8 cellular contexts compared by ENCODE assay signal in genomic region chr6:79713701-79714322, GRCh38.
DNase-seq lines count a peak whose midpoint lies in the region; ATAC-seq, FAIRE-seq and TF ChIP-seq lines count a peak whose summit lies in the region.

No MANE protein-coding gene starts in this region.

- H3K27me3 ChIP-seq in NT2/D1 (ENCODE audit: insufficient read depth, insufficient read length) (no peaks in the 10 kb centered on the region), small intestine (ENCODE audit: control insufficient read depth in 2 of 2, insufficient read depth in 2 of 2, low read length in 2 of 2) (no peaks in the 10 kb centered on the region)

- no peaks in the 10 kb centered on the region for H3K36me3 ChIP-seq in NT2/D1 (ENCODE audit: insufficient read depth, insufficient read length, low read length)
- H3K36me3 ChIP-seq in small intestine (ENCODE audit: control insufficient read depth in 2 of 2, insufficient read depth in 2 of 2, low read length in 2 of 2): no peaks in the 10 kb centered on the region

- ATAC-seq in HG02981 (IDR thresholded peaks at IDR 0.05; ENCODE audit: unreplicated experiment) (peak; percentile 64), Right ventricle myocardium superior (ENCODE audit: poor library complexity) (peak; percentile 70)

- WGBS in small intestine, 3 donors: 16 to 21% (median 17%) methylated on average over 5 of the region's 5 CpGs

- no peak for FAIRE-seq in small intestine (lab: Jason Lieb, UNC)

- intact Hi-C loops in Right ventricle myocardium superior (cut with DNase I): no loop called here

- H3K4me3 ChIP-seq in NT2/D1 (ENCODE audit: insufficient read length, low read depth): no peak overlapping the region
- no peak overlapping the region for H3K4me3 ChIP-seq in small intestine (ENCODE audit: low read depth in 1 of 2, low read length in 2 of 2)

- no peak overlapping the region for H3K27ac ChIP-seq in small intestine (ENCODE audit: low read depth in 1 of 2, low read length in 1 of 2)

- TF ChIP-seq CTCF in GM12872 (IDR thresholded peaks at IDR 0.05; ENCODE audit: insufficient read depth, low read depth, low read length): peak; percentile 58; the same call in 2 of the 3 replicates

- no peak overlapping the region for H3K9ac ChIP-seq in NT2/D1 (ENCODE audit: insufficient read length, low read depth)

- H3K9me3 ChIP-seq in NT2/D1 (ENCODE audit: insufficient read depth, low read length): no peaks in the 10 kb centered on the region
- H3K9me3 ChIP-seq in small intestine (ENCODE audit: control insufficient read depth, low read depth): no peaks in the 10 kb centered on the region

- no peaks in the 10 kb centered on the region for H3K4me1 ChIP-seq in NT2/D1 (ENCODE audit: insufficient read depth, insufficient read length)
- H3K4me1 ChIP-seq in small intestine (ENCODE audit: control insufficient read depth in 2 of 2, insufficient read depth in 1 of 2, low read depth in 1 of 2, low read length in 1 of 2): no peaks in the 10 kb centered on the region

- in situ Hi-C loops in ACHN (cut with HindIII; ENCODE audit: low pct_ligation_motif_present, low pct_unique_long_range_greater_than_20kb, low sequenced_read_pairs): no loop called here

- DNase-seq in ACHN (peak; percentile 54), NT2/D1 (ENCODE audit: low read depth, low spot score) (peak; percentile 25), Right ventricle myocardium superior (no peak), small intestine (peak; percentile 43), NCI-H1048 (lab: John Stamatoyannopoulos, UW) (no peak)
- peak; percentile 35 for DNase-seq in activated gamma-delta T cell treated with anti-CD3 and anti-CD28 coated beads, Interleukin-2, amount 50 U/mL, for 16 hours (ENCODE audit: low read depth)

Comparison
In these comparisons a context has a peak if more than half of its experiments do, and no peak if none do; other contexts are left out.
1. DNase-seq: peak in ACHN (single experiment), NT2/D1 (single experiment), activated gamma-delta T cell treated with anti-CD3 and anti-CD28 coated beads, Interleukin-2, amount 50 U/mL, for 16 hours (single experiment) and small intestine (single experiment); none in Right ventricle myocardium superior (single experiment) and NCI-H1048 (single experiment).